Comparison of ENCODE assay signal across 8 cellular contexts in genomic region chr3:133573629-133574194, GRCh38. TPM values are rescaled to one million over a fixed set of nuclear protein-coding genes. Genes with fewer than 3 reads are reported as not detected.
DNase-seq lines count a peak whose midpoint lies in the region; ATAC-seq, FAIRE-seq and TF ChIP-seq lines count a peak whose summit lies in the region.

TSS of gene CDV3 (plus strand) at chr3:133573686. CDS start at chr3:133574045, 359 bp downstream.

- no peak for DNase-seq in Caki2 (ENCODE audit: low read depth)
- no peak for DNase-seq in bronchial epithelial cell (ENCODE audit: low read depth)
- peak in 2 of 3 donors; percentile 64 to 72 for DNase-seq in right lobe of liver
- DNase-seq in COR-L47 (lab: John Stamatoyannopoulos, UW), result no peak
- no peak for DNase-seq in AG08396 (ENCODE audit: low spot score)

- intact Hi-C loops in right lobe of liver (cut with DNase I), result loop anchor here in 1 of 2 donors (10.0 kb wide), 1 partner anchor 89 kb away; no protein-coding TSS in a partner anchor

- H3K27ac ChIP-seq in HUES64 (ENCODE audit: low read depth, low read length), result peak within 1 kb of the TSS; percentile 89
- H3K27ac ChIP-seq in right lobe of liver, result peak within 1 kb of the TSS; percentile 86 to 95 (median 91)
- peak within 1 kb of the TSS; percentile 99 for H3K27ac ChIP-seq in thymus (ENCODE audit: low read depth)

- H3K4me1 ChIP-seq in HUES64 (ENCODE audit: insufficient read depth, low read length) (peaks cover 33% of the 10 kb centered on the region), right lobe of liver (peaks cover 0 to 35% (median 8%) of the 10 kb centered on the region in 4 donors), thymus (ENCODE audit: control insufficient read depth, insufficient read depth, low read length) (peaks cover 29% of the 10 kb centered on the region)

- peak within 1 kb of the TSS; percentile 93 for H3K9ac ChIP-seq in HUES64 (ENCODE audit: low read depth, low read length)

- peak; percentile 90 for TF ChIP-seq POLR2A in right lobe of liver (IDR thresholded peaks at IDR 0.05)

- H3K27me3 ChIP-seq in HUES64 (ENCODE audit: insufficient read depth, low read length) (no peaks in the 10 kb centered on the region), bronchial epithelial cell (ENCODE audit: control insufficient read depth, insufficient read depth, low read length) (no peaks in the 10 kb centered on the region), right lobe of liver (no peaks in the 10 kb centered on the region), thymus (ENCODE audit: control insufficient read depth, insufficient read depth) (no peaks in the 10 kb centered on the region)

- under 1% methylated on average over 81 of the region's 81 CpGs for WGBS in HUES64
- 0% methylated on average over 13 of the region's 81 CpGs for WGBS in right lobe of liver (ENCODE audit: insufficient coverage, low coverage, low lambda C conversion rate, missing lambda C conversion rate)
- under 1% methylated on average over 81 of the region's 81 CpGs for WGBS in thymus

- H3K4me3 ChIP-seq in HUES64 (ENCODE audit: low read length) (peak within 1 kb of the TSS; percentile 69), bronchial epithelial cell (ENCODE audit: low read depth, low read length) (peak within 1 kb of the TSS; percentile 81), right lobe of liver (peak within 1 kb of the TSS; percentile 67 to 84 (median 72)), thymus (ENCODE audit: low read length) (peak within 1 kb of the TSS; percentile 100)

- TF ChIP-seq CTCF in bronchial epithelial cell (IDR thresholded peaks at IDR 0.05; ENCODE audit: insufficient read depth, low read length, severe bottlenecking), result no peak
- TF ChIP-seq CTCF in right lobe of liver (IDR thresholded peaks at IDR 0.05), result no peak

- peaks cover 36% of the 10 kb centered on the region for H3K36me3 ChIP-seq in HUES64 (ENCODE audit: insufficient read depth, low read length)
- peaks cover 9% of the 10 kb centered on the region for H3K36me3 ChIP-seq in bronchial epithelial cell (ENCODE audit: control insufficient read depth, insufficient read depth, low read length)
- H3K36me3 ChIP-seq in right lobe of liver, result peaks cover 0 to 30% (median 9%) of the 10 kb centered on the region in 4 donors
- peaks cover 16% of the 10 kb centered on the region for H3K36me3 ChIP-seq in thymus (ENCODE audit: control insufficient read depth, insufficient read depth)

- in situ Hi-C loops in Caki2 (cut with HindIII; ENCODE audit: low pct_unique_long_range_greater_than_20kb, low sequenced_read_pairs), result no loop called here

- no peak for FAIRE-seq in bronchial epithelial cell (lab: Jason Lieb, UNC)

- no peaks in the 10 kb centered on the region for H3K9me3 ChIP-seq in HUES64 (ENCODE audit: insufficient read depth, low read depth, low read length)
- H3K9me3 ChIP-seq in right lobe of liver, result no peaks in the 10 kb centered on the region
- no peaks in the 10 kb centered on the region for H3K9me3 ChIP-seq in thymus (ENCODE audit: control insufficient read depth)

- ATAC-seq in GM21515 (IDR thresholded peaks at IDR 0.05; ENCODE audit: unreplicated experiment) (peak; percentile 19), right lobe of liver (no peak)

RNA-seq across cellular contexts. Expression of gene CDV3, which starts in this region (rescaled TPM):
- total RNA-seq in Caki2 (2014; rRNA removed; shearing (Covaris generic); ENCODE audit: low replicate concordance), result 49.6 and 71.3 TPM in 2 replicates
- 104 TPM for polyA plus RNA-seq in HUES64 (2013, experiment 1 of 2)
- polyA plus RNA-seq in HUES64 (2013, experiment 2 of 2), result 114 TPM
- total RNA-seq in bronchial epithelial cell, result 178 and 232 TPM in 2 replicates
- 100 to 1,000 TPM in 1 of 6 experiments, 10 to 100 TPM in 5; 61.3 to 104 (median 81.3) TPM for total RNA-seq in right lobe of liver
- polyA plus RNA-seq in thymus, result 166 TPM

Comparison
In these comparisons a context has a peak if more than half of its experiments do, and no peak if none do; other contexts are left out.
1. DNase-seq: peak in right lobe of liver (2 of 3); none in Caki2 (single experiment), bronchial epithelial cell (single experiment), COR-L47 (single experiment) and AG08396 (single experiment).
2. Peak in every context shown above with its lines, with median percentiles within 50 percentile points of each other: H3K27ac ChIP-seq and H3K4me3 ChIP-seq.